8 cellular contexts compared by ENCODE assay signal in the genomic region with DNA sequence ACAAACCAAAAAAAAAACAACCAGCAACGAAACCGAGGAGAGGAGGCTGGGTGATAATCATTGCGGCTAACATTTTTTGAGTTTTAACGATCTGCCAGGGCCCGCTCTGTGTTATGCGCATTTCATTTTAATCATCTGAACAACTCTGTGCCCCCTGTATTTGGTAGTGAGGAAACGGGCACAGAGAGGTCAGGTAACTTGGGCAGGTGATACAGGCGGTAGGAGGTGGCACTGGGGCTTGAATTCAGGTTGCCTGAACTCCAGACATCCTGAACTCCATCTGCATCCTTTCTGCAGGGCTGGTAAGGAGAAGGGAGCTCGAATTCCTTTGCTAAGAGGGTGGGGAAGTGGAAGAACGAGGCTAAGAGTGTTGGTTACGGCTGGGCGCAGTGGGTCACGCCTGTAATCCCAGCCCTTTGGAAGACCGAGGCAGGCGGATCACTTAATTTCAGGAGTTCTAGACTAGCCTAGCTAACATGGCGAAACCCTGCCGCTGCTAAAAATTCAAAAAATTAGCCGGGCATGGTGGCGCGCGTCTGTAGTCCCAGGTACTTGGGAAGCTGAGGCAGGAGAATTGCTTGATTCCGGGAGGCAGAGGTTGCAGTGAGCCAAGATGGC. TPM values are rescaled to one million over a fixed set of nuclear protein-coding genes. Genes with fewer than 3 reads are reported as not detected.
A peak's percentile ranks its signal among the peaks of the same experiment; 100 is the strongest.
DNase-seq lines count a peak whose midpoint lies in the region; ATAC-seq and TF ChIP-seq lines count a peak whose summit lies in the region.

No MANE protein-coding gene starts in this region.

- peaks cover 7% of the 10 kb centered on the region for H3K36me3 Mint-ChIP-seq in HFFc6 (ENCODE audit: low read depth)
- peaks cover 30% of the 10 kb centered on the region for H3K36me3 Mint-ChIP-seq in MCF 10A (ENCODE audit: insufficient read depth, unreplicated experiment)

- no TSS peak for BruUV-seq in MCF 10A (replicated peaks; lab: Mats Ljungman, UMichigan)

- POLR2A ChIA-PET in MCF 10A (lab: Yijun Ruan, JAX) (interaction anchor here (0.6 to 1.2 kb wide), 3 partner anchors 46 to 238 kb away, joined by 3 to 4 read pairs (median 4); a partner anchor contains a TSS), HEK293T (lab: Yijun Ruan, JAX) (interaction anchor here (1.1 to 1.5 kb wide), 4 partner anchors 12 to 237 kb away, joined by 3 to 5 read pairs (median 4); no protein-coding TSS in a partner anchor)

- H3K9me3 ChIP-seq in muscle layer of colon (ENCODE audit: low read length): no peaks in the 10 kb centered on the region

- H3K27me3 Mint-ChIP-seq in HFFc6 (ENCODE audit: insufficient read depth): peaks cover 7% of the 10 kb centered on the region; the same call in 1 of the 2 replicates
- H3K27me3 Mint-ChIP-seq in MCF 10A (ENCODE audit: insufficient read depth, unreplicated experiment): no peaks in the 10 kb centered on the region

- H3K27ac ChIP-seq in muscle layer of colon (ENCODE audit: low read depth, low read length): no peak overlapping the region

- H3K27me3 ChIP-seq in muscle layer of colon (ENCODE audit: control insufficient read depth in 1 of 2, insufficient read depth in 2 of 2, low read length in 2 of 2): no peaks in the 10 kb centered on the region

- peak overlapping the region; percentile 70 for H3K4me3 ChIP-seq in AG09309 (ENCODE audit: control insufficient read depth, low read depth, low read length)
- H3K4me3 ChIP-seq in muscle layer of colon (ENCODE audit: low read depth in 1 of 2, low read length in 2 of 2): peak overlapping the region; percentile 33 to 65

- H3K4me1 Mint-ChIP-seq in HFFc6 (ENCODE audit: low read depth) (peaks cover 19% of the 10 kb centered on the region), MCF 10A (ENCODE audit: insufficient read depth, unreplicated experiment) (no peaks in the 10 kb centered on the region)

- H3K36me3 ChIP-seq in muscle layer of colon (ENCODE audit: insufficient read depth, low read length): peaks cover 11% of the 10 kb centered on the region

- intact Hi-C loops in MCF 10A (cut with micrococcal nuclease) (no loop called here), left colon (cut with DNase I, micrococcal nuclease) (no loop called here)

- peak overlapping the region; percentile 93 for H3K4me3 Mint-ChIP-seq in HFFc6
- peak overlapping the region; percentile 81 for H3K4me3 Mint-ChIP-seq in MCF 10A (ENCODE audit: unreplicated experiment)

- DNase-seq in AG09309 (ENCODE audit: low read depth) (no peak), HFFc6 (no peak), MCF 10A (ENCODE audit: unreplicated experiment) (no peak), HEK293T (ENCODE audit: extremely low spot score) (no peak), left colon (no peak), HK-2 (ENCODE audit: unreplicated experiment) (no peak)

- ATAC-seq in left colon (no peak), HG03469 (IDR thresholded peaks at IDR 0.05; ENCODE audit: unreplicated experiment) (no peak)

- CTCF ChIA-PET in MCF 10A (lab: Yijun Ruan, JAX) (interaction anchor here (0.7 to 2.0 kb wide), 3 partner anchors 11 to 319 kb away, joined by 3 to 4 read pairs (median 3); no protein-coding TSS in a partner anchor), HEK293T (lab: Yijun Ruan, JAX) (no interaction called here)

- H3K27ac Mint-ChIP-seq in HFFc6 (peak overlapping the region; percentile 87), MCF 10A (ENCODE audit: low read depth, unreplicated experiment) (peak overlapping the region; percentile 93)

- H3K9ac ChIP-seq in muscle layer of colon (ENCODE audit: low read length): no peak overlapping the region

- H3K9me3 Mint-ChIP-seq in HFFc6 (no peaks in the 10 kb centered on the region), MCF 10A (ENCODE audit: unreplicated experiment) (no peaks in the 10 kb centered on the region)

- TF ChIP-seq CTCF in AG09309 (IDR thresholded peaks at IDR 0.05; ENCODE audit: control insufficient read depth, insufficient read depth, low read depth, low read length, missing control alignments) (no peak), HFFc6 (IDR thresholded peaks at IDR 0.05) (no peak), MCF 10A (IDR thresholded peaks at IDR 0.05; ENCODE audit: unreplicated experiment) (no peak)

- H3K4me1 ChIP-seq in muscle layer of colon (ENCODE audit: insufficient read depth, low read length): peaks cover 7% of the 10 kb centered on the region

TF ChIP-seq in HEK293T, 16 proteins besides CTCF, POLR2A, EP300 and RAD21:
- TF ChIP-seq FOXM1 (IDR thresholded peaks at IDR 0.05; ENCODE audit: borderline replicate concordance) (no peak), SP1 (IDR thresholded peaks at IDR 0.05) (no peak), TARDBP (IDR thresholded peaks at IDR 0.05) (no peak), ZNF384 (IDR thresholded peaks at IDR 0.05) (no peak)

RNA-seq across cellular contexts. Expression of a gene that starts 1.1 kb away (rescaled TPM):
- 10 to 100 TPM; 22.8 to 28.5 (median 25.8) TPM for total RNA-seq in HFFc6 (2021; fragmentation: NEBNext Ultra II Directional; extraction: Animal tissue kit (Norgen Biotek cat#: 25700))
- 29.5 and 33.1 TPM in 2 replicates for total RNA-seq in MCF 10A (2022)
- total RNA-seq in left colon: 10 to 100 TPM in 1 of 2 donors, 1 to 10 TPM in 1; 9.2 to 11.5 TPM

RNA-seq across cellular contexts. Expression of a gene that starts 6.6 kb away (rescaled TPM):
- total RNA-seq in HFFc6 (2021; fragmentation: NEBNext Ultra II Directional; extraction: Animal tissue kit (Norgen Biotek cat#: 25700)): not detected
- total RNA-seq in MCF 10A (2022) (not detected in 2 replicates), left colon (not detected)

RNA-seq across cellular contexts. Expression of a gene that starts 58.4 kb away (rescaled TPM):
- total RNA-seq in HFFc6 (2021; fragmentation: NEBNext Ultra II Directional; extraction: Animal tissue kit (Norgen Biotek cat#: 25700)): 10 to 100 TPM; 30.7 to 44.6 (median 34.6) TPM
- total RNA-seq in MCF 10A (2022) (38.6 and 40.8 TPM in 2 replicates), left colon (10 to 100 TPM; 76.5 to 85.3 TPM)

RNA-seq across cellular contexts. Expression of a gene that starts 58.6 kb away (rescaled TPM):
- 1 to 10 TPM; 1.6 to 2.3 (median 1.8) TPM for total RNA-seq in HFFc6 (2021; fragmentation: NEBNext Ultra II Directional; extraction: Animal tissue kit (Norgen Biotek cat#: 25700))
- total RNA-seq in MCF 10A (2022) (2.3 and 2.5 TPM in 2 replicates), left colon (1 to 10 TPM; 1.5 to 1.6 TPM)
